In genomic region chr14:81472096-81472800, GRCh38 we compare ENCODE assay signal across 18 cellular contexts.
DNase-seq lines count a peak whose midpoint lies in the region; ATAC-seq and TF ChIP-seq lines count a peak whose summit lies in the region.
"Had no signal": no experiment of that assay in that cellular context is flagged by ENCODE, and none has a peak within 500 bp of the region (broad histone marks: within the 10 kb centered on the region; RNA-seq: fewer than 3 reads in every experiment).

No MANE protein-coding gene starts in this region.

- H2BK20ac ChIP-seq in IMR-90 (ENCODE audit: low read depth, low read length): no peak overlapping the region

- no peak overlapping the region for H3K4me3 Mint-ChIP-seq in activated CD8-positive, alpha-beta memory T cell treated with anti-CD3 and anti-CD28 coated beads, Interleukin-2, amount 10 ng/mL, durations not matched to agents 7 days and 5 days
- H3K4me3 Mint-ChIP-seq in WTC11 (no peak overlapping the region), T-cell (no peak overlapping the region)
- H3K4me3 Mint-ChIP-seq: CD14-positive monocyte had no signal

- H3K27ac ChIP-seq in IMR-90 (ENCODE audit: insufficient read depth, low read length): peak overlapping the region; percentile 87; the same call in 1 of the 2 replicates
- H3K27ac ChIP-seq in foreskin keratinocyte: no peak overlapping the region
- H3K27ac ChIP-seq: GM23248 had no signal

- H4K20me1 ChIP-seq in IMR-90 (ENCODE audit: insufficient read depth, low read length): no peaks in the 10 kb centered on the region

- peaks cover 4% of the 10 kb centered on the region; the same call in 1 of the 2 replicates for H3K4me1 ChIP-seq in IMR-90 (ENCODE audit: control insufficient read depth, insufficient read depth, low read length)
- peaks cover 20% of the 10 kb centered on the region for H3K4me1 ChIP-seq in foreskin keratinocyte

- no peaks in the 10 kb centered on the region for H3K27me3 ChIP-seq in IMR-90 (ENCODE audit: control insufficient read depth, insufficient read depth, low read length)
- no peaks in the 10 kb centered on the region for H3K27me3 ChIP-seq in foreskin keratinocyte

- peak overlapping the region; percentile 41 for H2BK5ac ChIP-seq in IMR-90 (ENCODE audit: low read depth, low read length, poor library complexity, severe bottlenecking)

- no peak overlapping the region for H3K4me3 ChIP-seq in IMR-90 (ENCODE audit: insufficient read depth, low read depth, low read length)
- H3K4me3 ChIP-seq: GM23248 had no signal

- peaks cover 55% of the 10 kb centered on the region for H3K36me3 Mint-ChIP-seq in activated CD8-positive, alpha-beta memory T cell treated with anti-CD3 and anti-CD28 coated beads, Interleukin-2, amount 10 ng/mL, durations not matched to agents 7 days and 5 days
- H3K36me3 Mint-ChIP-seq in WTC11: peaks cover 3% of the 10 kb centered on the region; the same call in 1 of the 2 replicates
- H3K36me3 Mint-ChIP-seq in T-cell: peaks cover 13% of the 10 kb centered on the region

- H3K9me3 ChIP-seq in IMR-90 (ENCODE audit: control insufficient read depth, insufficient read depth, low read length): no peaks in the 10 kb centered on the region

- WGBS in IMR-90 (ENCODE audit: extremely low coverage in 2 of 2, insufficient read length in 1 of 2), 2 experiments: 71% methylated on average over 1 of the region's 3 CpGs; no CpG with 5 or more reads in 1 of the 2 experiments

- BruUV-seq in IMR-90 (replicated peaks; lab: Mats Ljungman, UMichigan): no TSS peak

- no peak overlapping the region for H2BK15ac ChIP-seq in IMR-90 (ENCODE audit: low read depth, low read length)

- TF ChIP-seq CTCF in IMR-90 (conservative IDR thresholded peaks at IDR 0.05; ENCODE audit: low read depth, low read length) (no peak), WTC11 (IDR thresholded peaks at IDR 0.05) (no peak), foreskin keratinocyte (conservative IDR thresholded peaks at IDR 0.05) (no peak)

- no peak overlapping the region for H3K56ac ChIP-seq in IMR-90 (ENCODE audit: extremely low read depth, insufficient read depth, low read length)

- no peak overlapping the region for H2BK120ac ChIP-seq in IMR-90 (ENCODE audit: low read depth, low read length)

- no peak for ATAC-seq in activated CD8-positive, alpha-beta memory T cell treated with anti-CD3 and anti-CD28 coated beads, Interleukin-2, amount 10 ng/mL, durations not matched to agents 7 days and 5 days
- peak; percentile 31 for ATAC-seq in IMR-90 (ENCODE audit: low read depth)
- ATAC-seq in WTC11: peak; percentile 64
- peak; percentile 55 for ATAC-seq in foreskin keratinocyte
- no peak for ATAC-seq in T-cell (replicated peaks in 1 of 4)
- ATAC-seq: Panc1 had no signal

- in situ Hi-C loops in IMR-90 (cut with MboI; ENCODE audit: low sequenced_read_pairs): no loop called here

- H2AFZ ChIP-seq in IMR-90 (replicated peaks; ENCODE audit: low read length, poor library complexity): no peak overlapping the region
- H2AFZ ChIP-seq: GM23248 had no signal

- H3K9ac ChIP-seq in IMR-90 (ENCODE audit: low read depth, low read length): no peak overlapping the region
- H3K9ac ChIP-seq: GM23248 had no signal

- no peaks in the 10 kb centered on the region for H3K9me3 Mint-ChIP-seq in activated CD8-positive, alpha-beta memory T cell treated with anti-CD3 and anti-CD28 coated beads, Interleukin-2, amount 10 ng/mL, durations not matched to agents 7 days and 5 days (ENCODE audit: low read depth)
- H3K9me3 Mint-ChIP-seq in WTC11 (0 out of 2 replicates have a peak, but pooled peaks cover 2% of the 10 kb centered on the region), T-cell (no peaks in the 10 kb centered on the region)

- no peaks in the 10 kb centered on the region for H3K79me1 ChIP-seq in IMR-90 (ENCODE audit: low read depth in 1 of 2, low read length in 2 of 2)

- H4K5ac ChIP-seq in IMR-90 (ENCODE audit: low read depth, low read length): peak overlapping the region; percentile 91

- intact Hi-C loops in IMR-90 (cut with micrococcal nuclease): no loop called here

- dilution Hi-C loops in IMR-90 (cut with HindIII; ENCODE audit: low sequenced_read_pairs, unreplicated experiment): no loop called here

- H3K9me1 ChIP-seq in IMR-90 (ENCODE audit: insufficient read depth, low read length): peaks cover 4% of the 10 kb centered on the region; the same call in 1 of the 2 replicates

- peak overlapping the region; percentile 36 for H3K27ac Mint-ChIP-seq in activated CD8-positive, alpha-beta memory T cell treated with anti-CD3 and anti-CD28 coated beads, Interleukin-2, amount 10 ng/mL, durations not matched to agents 7 days and 5 days
- no peak overlapping the region for H3K27ac Mint-ChIP-seq in WTC11
- no peak overlapping the region for H3K27ac Mint-ChIP-seq in T-cell

- peaks cover 60% of the 10 kb centered on the region for H3K4me1 Mint-ChIP-seq in activated CD8-positive, alpha-beta memory T cell treated with anti-CD3 and anti-CD28 coated beads, Interleukin-2, amount 10 ng/mL, durations not matched to agents 7 days and 5 days
- peaks cover 5% of the 10 kb centered on the region for H3K4me1 Mint-ChIP-seq in WTC11
- H3K4me1 Mint-ChIP-seq in T-cell: peaks cover 30 to 44% (median 37%) of the 10 kb centered on the region in 3 donors

- POLR2A ChIA-PET in IMR-90 (lab: Charles Lee; ENCODE audit: unreplicated experiment) (no interaction called here), WTC11 (lab: Charles Lee) (no interaction called here), T-cell (lab: Charles Lee) (no interaction called here)

- no peak for DNase-seq in activated CD8-positive, alpha-beta memory T cell treated with anti-CD3 and anti-CD28 coated beads, Interleukin-2, amount 10 ng/mL, durations not matched to agents 7 days and 5 days
- no peak for DNase-seq in activated CD8-positive, alpha-beta memory T cell treated with anti-CD3 and anti-CD28 coated beads, Interleukin-2, amount 50 U/mL, for 48 hours
- DNase-seq in IMR-90 (peak; percentile 6), WTC11 (ENCODE audit: low spot score) (no peak), foreskin keratinocyte (peak; percentile 45 to 68), AG08395 (ENCODE audit: low spot score) (no peak), T-cell (no peak), hypothalamus (lab: John Stamatoyannopoulos, UW) (no peak)
- DNase-seq: 8988T, COR-L47, DMS153, GM23248, NCI-H1105 treated with DMSO at 0.1 percent for 48 hours, NCI-H187, NCI-H446, Right ventricle myocardium superior had no signal

- H2AK5ac ChIP-seq in IMR-90 (ENCODE audit: low read depth, low read length): peak overlapping the region; percentile 27; the same call in 1 of the 2 replicates

- H3K18ac ChIP-seq in IMR-90 (ENCODE audit: low read depth, low read length): peak overlapping the region; percentile 74

- H3K36me3 ChIP-seq in IMR-90 (ENCODE audit: control insufficient read depth, insufficient read depth, low read length): peaks cover 13% of the 10 kb centered on the region

- H3K4ac ChIP-seq in IMR-90 (ENCODE audit: low read depth, low read length): no peak overlapping the region

- no peak overlapping the region for H2AK9ac ChIP-seq in IMR-90 (replicated peaks; ENCODE audit: low read depth, low read length, poor library complexity)

- H3K14ac ChIP-seq in IMR-90 (replicated peaks; ENCODE audit: low read depth, low read length): no peak overlapping the region

- peak overlapping the region in 1 of 2 experiments; percentile 37; a peak in 2 of 4 replicates for H4K8ac ChIP-seq in IMR-90 (ENCODE audit: low read depth in 2 of 2, low read length in 2 of 2)

- no peak for TF ChIP-seq POLR2A in IMR-90 (IDR thresholded peaks at IDR 0.05; ENCODE audit: low read depth, low read length)

- H4K91ac ChIP-seq in IMR-90 (ENCODE audit: insufficient read depth, low read depth, low read length): 0 out of 2 replicates have a peak overlapping the region, but pooled peaks have one; percentile 7

- no peak overlapping the region for H3K4me2 ChIP-seq in IMR-90 (ENCODE audit: low read depth, low read length)

- no peak for TF ChIP-seq RAD21 in IMR-90 (IDR thresholded peaks at IDR 0.05; ENCODE audit: low read length)

- CTCF ChIA-PET in activated CD8-positive, alpha-beta memory T cell treated with anti-CD3 and anti-CD28 coated beads, Interleukin-2, amount 10 ng/mL, durations not matched to agents 7 days and 5 days (lab: Charles Lee): interaction anchor here (0.9 to 1.9 kb wide), 3 partner anchors 8 to 254 kb away, joined by 3 to 10 read pairs (median 5); no protein-coding TSS in a partner anchor
- CTCF ChIA-PET in IMR-90 (lab: Yijun Ruan, JAX) (interaction anchor here (0.9 to 1.4 kb wide), 2 partner anchors 19 to 203 kb away, joined by 3 read pairs; no protein-coding TSS in a partner anchor), WTC11 (lab: Charles Lee) (interaction anchor here (1.0 to 1.4 kb wide), 2 partner anchors 203 to 309 kb away, joined by 3 read pairs; no protein-coding TSS in a partner anchor), T-cell (lab: Charles Lee) (no interaction called here)

- no peak overlapping the region for H3K23ac ChIP-seq in IMR-90 (ENCODE audit: low read depth, low read length)

- H3K27me3 Mint-ChIP-seq in activated CD8-positive, alpha-beta memory T cell treated with anti-CD3 and anti-CD28 coated beads, Interleukin-2, amount 10 ng/mL, durations not matched to agents 7 days and 5 days: no peaks in the 10 kb centered on the region
- H3K27me3 Mint-ChIP-seq in WTC11 (ENCODE audit: low read depth): no peaks in the 10 kb centered on the region
- H3K27me3 Mint-ChIP-seq in T-cell: no peaks in the 10 kb centered on the region

TF ChIP-seq in IMR-90, 13 proteins besides CTCF, POLR2A, EP300 and RAD21 (continues in another document):
- TF ChIP-seq CHD1 (IDR thresholded peaks at IDR 0.05; ENCODE audit: low read depth, low read length): no peak
- no peak for TF ChIP-seq ELK1 (IDR thresholded peaks at IDR 0.05; ENCODE audit: borderline replicate concordance, low read depth, low read length)

TF ChIP-seq in WTC11, 78 proteins besides CTCF, POLR2A, EP300 and RAD21 (continues in another document):
- TF ChIP-seq ZNF416 (CRISPR knock-in tag; IDR thresholded peaks at IDR 0.05): no peak
- no peak for TF ChIP-seq EMX1 (CRISPR knock-in tag; IDR thresholded peaks at IDR 0.05)
- TF ChIP-seq MXD4 (CRISPR knock-in tag; IDR thresholded peaks at IDR 0.05; ENCODE audit: borderline replicate concordance): no peak
- no peak for TF ChIP-seq NFATC4 (CRISPR knock-in tag; IDR thresholded peaks at IDR 0.05)
- TF ChIP-seq RELA (CRISPR knock-in tag; IDR thresholded peaks at IDR 0.05; ENCODE audit: borderline replicate concordance): no peak

Comparison
In these comparisons a context has a peak if more than half of its experiments do, and no peak if none do; other contexts are left out.
1. ATAC-seq: peak in IMR-90 (single experiment), WTC11 (single experiment) and foreskin keratinocyte (single experiment); none in activated CD8-positive, alpha-beta memory T cell treated with anti-CD3 and anti-CD28 coated beads, Interleukin-2, amount 10 ng/mL, durations not matched to agents 7 days and 5 days (single experiment) and T-cell (0 of 4).
2. DNase-seq: peak in IMR-90 (single experiment) and foreskin keratinocyte (2 of 2); none in activated CD8-positive, alpha-beta memory T cell treated with anti-CD3 and anti-CD28 coated beads, Interleukin-2, amount 10 ng/mL, durations not matched to agents 7 days and 5 days (single experiment), activated CD8-positive, alpha-beta memory T cell treated with anti-CD3 and anti-CD28 coated beads, Interleukin-2, amount 50 U/mL, for 48 hours (single experiment), WTC11 (single experiment), AG08395 (single experiment), T-cell (0 of 34) and hypothalamus (0 of 51).
3. CTCF ChIA-PET loops: an anchor here in activated CD8-positive, alpha-beta memory T cell treated with anti-CD3 and anti-CD28 coated beads, Interleukin-2, amount 10 ng/mL, durations not matched to agents 7 days and 5 days (0.9 to 1.9 kb wide), IMR-90 (0.9 to 1.4 kb wide) and WTC11 (1.0 to 1.4 kb wide); none called in T-cell.